ENCODE assay signal across 8 cellular contexts in genomic region chr1:157045251-157046218, GRCh38. TPM values are rescaled to one million over a fixed set of nuclear protein-coding genes. Genes with fewer than 3 reads are reported as not detected.
DNase-seq lines count a peak whose midpoint lies in the region; ATAC-seq and TF ChIP-seq lines count a peak whose summit lies in the region.

TSS of gene ARHGEF11 (minus strand) at chr1:157045742. CDS start at chr1:157044330, 1,412 bp downstream.

- H3K79me2 ChIP-seq in hepatocyte: peaks cover 44% of the 10 kb centered on the region

- peak within 1 kb of the TSS; percentile 93 for H3K4me2 ChIP-seq in hepatocyte

- H3K27me3 ChIP-seq in body of pancreas (no peaks in the 10 kb centered on the region), hepatocyte (no peaks in the 10 kb centered on the region)

- no peaks in the 10 kb centered on the region for H3K9me2 ChIP-seq in hepatocyte (replicated peaks; ENCODE audit: insufficient read depth)

- no peaks in the 10 kb centered on the region for H3K36me3 ChIP-seq in body of pancreas (replicated peaks in 1 of 2; ENCODE audit: insufficient read depth in 1 of 2, low read depth in 2 of 2)
- H3K36me3 ChIP-seq in hepatocyte (replicated peaks; ENCODE audit: insufficient read depth, low read depth): no peaks in the 10 kb centered on the region

- H3K4me1 ChIP-seq in body of pancreas (peaks cover 47% of the 10 kb centered on the region), hepatocyte (ENCODE audit: insufficient read depth) (peaks cover 31% of the 10 kb centered on the region)

- TF ChIP-seq CTCF in body of pancreas (IDR thresholded peaks at IDR 0.05) (no peak), hepatocyte (IDR thresholded peaks at IDR 0.05; ENCODE audit: poor library complexity) (no peak)

- peak within 1 kb of the TSS; percentile 24 to 40 for H3K4me3 ChIP-seq in body of pancreas
- peak within 1 kb of the TSS; percentile 60 for H3K4me3 ChIP-seq in hepatocyte

- ATAC-seq in GM21529 (IDR thresholded peaks at IDR 0.05; ENCODE audit: unreplicated experiment): peak; percentile 82
- ATAC-seq in body of pancreas: peak; percentile 97

- intact Hi-C loops in body of pancreas (cut with DNase I): no loop called here
- intact Hi-C loops in posterior vena cava (cut with DNase I): no loop called here

- H3K27ac ChIP-seq in body of pancreas (peak within 1 kb of the TSS; percentile 71 to 92 (median 87)), hepatocyte (peak within 1 kb of the TSS; percentile 98)

- H4K20me1 ChIP-seq in hepatocyte (ENCODE audit: insufficient read depth, poor library complexity, severe bottlenecking): peaks cover 36% of the 10 kb centered on the region

- peak; percentile 71 for DNase-seq in DMS79 (lab: John Stamatoyannopoulos, UW)
- DNase-seq in NAMALWA (ENCODE audit: low spot score): peak; percentile 36
- DNase-seq in SK-N-DZ (ENCODE audit: low spot score): peak; percentile 91
- DNase-seq in body of pancreas: peak; percentile 89 to 95 (median 92)
- DNase-seq in hepatocyte (ENCODE audit: low spot score): peak; percentile 97
- peak; percentile 96 for DNase-seq in posterior vena cava (ENCODE audit: low spot score)
- DNase-seq in effector CD4-positive, alpha-beta T cell: no peak

- peak within 1 kb of the TSS; percentile 84 for H2AFZ ChIP-seq in hepatocyte

- H3K9me3 ChIP-seq in body of pancreas: no peaks in the 10 kb centered on the region
- no peaks in the 10 kb centered on the region for H3K9me3 ChIP-seq in hepatocyte (ENCODE audit: low read depth)

- WGBS in body of pancreas, 2 donors: 0% methylated on average over 42 to 92 of the region's 120 CpGs
- WGBS in hepatocyte (ENCODE audit: low lambda C conversion rate, missing lambda C conversion rate): under 1% methylated on average over 30 of the region's 120 CpGs

- TF ChIP-seq POLR2A in body of pancreas (IDR thresholded peaks at IDR 0.05): peak; percentile 22 to 66 (median 49)

RNA-seq across cellular contexts. Expression of gene ARHGEF11, which starts in this region (rescaled TPM):
- 24.1 and 29.9 TPM in 2 replicates for polyA plus RNA-seq in SK-N-DZ (2014; cell fraction: cytosol; rRNA removed)
- polyA plus RNA-seq in SK-N-DZ (2014; cell fraction: nucleus; rRNA removed): 51.9 and 73.4 TPM in 2 replicates
- 10 to 100 TPM; 17.9 to 29.7 TPM for total RNA-seq in body of pancreas
- total RNA-seq in hepatocyte: 26.9 and 28.3 TPM in 2 replicates
- polyA plus RNA-seq in hepatocyte: 25.0 and 31.1 TPM in 2 replicates
- total RNA-seq in posterior vena cava: 10 to 100 TPM; 28.8 to 32.2 TPM
